2 cellular contexts compared by ENCODE assay signal in genomic region chr10:79318369-79318768, GRCh38.
TF ChIP-seq lines count a peak whose summit lies in the region.

No MANE protein-coding gene starts in this region.

TF ChIP-seq in SK-N-SH, 30 proteins besides CTCF, POLR2A, EP300 and RAD21 (continued from another document):
- TF ChIP-seq USF2 (IDR thresholded peaks at IDR 0.05; ENCODE audit: borderline replicate concordance, low read depth, low read length) = no peak
- TF ChIP-seq ELF1 (IDR thresholded peaks at IDR 0.05) = no peak
- no peak for TF ChIP-seq MEF2A (IDR thresholded peaks at IDR 0.05; ENCODE audit: borderline replicate concordance, low read depth)
- no peak for TF ChIP-seq FOXM1 (IDR thresholded peaks at IDR 0.05; ENCODE audit: low read depth)
- TF ChIP-seq MAX (IDR thresholded peaks at IDR 0.05; ENCODE audit: low read depth) = no peak
- TF ChIP-seq RFX5 (IDR thresholded peaks at IDR 0.05; ENCODE audit: low read length) = no peak

TF ChIP-seq in SK-N-SH treated with all-trans-retinoic acid at 6 μM for 48 hours, 23 proteins besides CTCF, POLR2A, EP300 and RAD21 (continued from another document):
- TF ChIP-seq CREB5 (CRISPR knock-in tag; IDR thresholded peaks at IDR 0.05; ENCODE audit: low read depth) (no peak), ISL1 (CRISPR knock-in tag; IDR thresholded peaks at IDR 0.05) (no peak)
